In the genomic region with DNA sequence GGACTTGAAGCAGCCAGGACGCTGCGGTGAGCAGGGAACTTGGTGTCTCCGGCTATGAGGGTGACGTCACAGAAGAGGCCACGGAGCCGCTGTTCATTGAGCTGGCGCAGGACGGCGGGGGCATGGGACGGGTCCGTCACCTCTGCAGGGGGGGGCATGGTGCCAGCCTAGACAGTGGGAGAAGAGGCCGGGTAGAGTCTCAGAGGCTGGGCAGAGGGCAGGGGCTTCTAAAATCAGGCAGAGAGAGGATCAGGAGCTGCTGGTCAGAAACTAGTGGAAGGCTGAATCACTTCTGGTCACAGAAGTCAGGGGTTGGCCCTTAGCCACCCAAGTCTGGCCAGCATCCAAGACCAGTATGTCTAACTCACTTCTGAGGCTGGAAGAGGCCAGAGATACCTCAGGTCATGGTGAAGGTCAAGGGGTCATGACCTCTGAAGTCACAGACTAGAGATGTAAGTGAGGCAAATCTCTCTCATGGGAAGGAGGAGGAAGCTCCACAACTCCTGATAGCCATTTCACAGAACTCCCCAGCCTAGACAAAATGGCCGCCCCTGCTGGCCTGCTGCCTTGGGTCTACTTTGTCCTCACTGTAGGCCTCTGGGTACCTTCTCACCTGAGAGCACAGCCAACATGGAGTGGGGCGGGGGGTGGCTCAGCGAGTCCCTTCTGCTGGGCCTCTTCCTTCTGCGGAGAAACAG, we compare ENCODE assay signal across 10 cellular contexts. TPM values are rescaled to one million over a fixed set of nuclear protein-coding genes. Genes with fewer than 3 reads are reported as not detected.
DNase-seq lines count a peak whose midpoint lies in the region; ATAC-seq, FAIRE-seq and TF ChIP-seq lines count a peak whose summit lies in the region.
"Had no signal": no experiment of that assay in that cellular context is flagged by ENCODE, and none has a peak within 500 bp of the region (broad histone marks: within the 10 kb centered on the region; RNA-seq: fewer than 3 reads in every experiment).

No MANE protein-coding gene starts in this region.

- peak; percentile 21 for ATAC-seq in SK-N-SH treated with all-trans-retinoic acid at 6 μM for 48 hours
- ATAC-seq in HG02763 (IDR thresholded peaks at IDR 0.05; ENCODE audit: unreplicated experiment) = no peak

- H3K4me3 ChIP-seq in ovary = no peak overlapping the region

- peak; percentile 82 for DNase-seq in CD1c-positive myeloid dendritic cell (ENCODE audit: extremely low spot score)
- DNase-seq in fibroblast of peridontal ligament (ENCODE audit: extremely low read depth) = peak; percentile 61
- peak; percentile 74 to 86 (median 83) for DNase-seq in ovary
- DNase-seq in NCI-H1417 treated with DMSO at 0.1 percent for 48 hours (lab: John Stamatoyannopoulos, UW) = no peak
- DNase-seq in D721Med (ENCODE audit: insufficient read length, low spot score) = no peak
- DNase-seq in activated naive CD4-positive, alpha-beta T cell treated with anti-CD3 and anti-CD28 coated beads, Interleukin-2, amount 50 U/mL, for 16 hours = no peak

- no peaks in the 10 kb centered on the region for H3K36me3 ChIP-seq in ovary

- H3K9me3 ChIP-seq in ovary = no peaks in the 10 kb centered on the region

- intact Hi-C loops in ovary (cut with DNase I) = no loop called here

- no peak for TF ChIP-seq POLR2A in ovary (IDR thresholded peaks at IDR 0.05)

- H3K27ac ChIP-seq in ovary = peak overlapping the region in 1 of 2 donors; percentile 11
- H3K27ac ChIP-seq: VCaP had no signal

- no peaks in the 10 kb centered on the region for H3K27me3 ChIP-seq in ovary

- no peak for TF ChIP-seq CTCF in ovary (IDR thresholded peaks at IDR 0.05)
- TF ChIP-seq CTCF in D721Med (IDR thresholded peaks at IDR 0.05; ENCODE audit: insufficient read depth, missing control alignments) = no peak

- 73 to 76% (median 75%) methylated on average over 16 of the region's 16 CpGs for WGBS in ovary, 3 donors

- FAIRE-seq in D721Med (lab: Jason Lieb, UNC) = no peak

- peaks cover 6% of the 10 kb centered on the region for H3K4me1 ChIP-seq in ovary (ENCODE audit: insufficient read depth)

- no peak for TF ChIP-seq EP300 in ovary (IDR thresholded peaks at IDR 0.05)

TF ChIP-seq in SK-N-SH treated with all-trans-retinoic acid at 6 μM for 48 hours, 23 proteins besides CTCF, POLR2A, EP300 and RAD21:
- no peak for TF ChIP-seq TOX (CRISPR knock-in tag; IDR thresholded peaks at IDR 0.05; ENCODE audit: borderline replicate concordance)
- no peak for TF ChIP-seq OSR1 (CRISPR knock-in tag; IDR thresholded peaks at IDR 0.05)
- no peak for TF ChIP-seq RARB (CRISPR knock-in tag; IDR thresholded peaks at IDR 0.05)
- TF ChIP-seq, protein P1, sequence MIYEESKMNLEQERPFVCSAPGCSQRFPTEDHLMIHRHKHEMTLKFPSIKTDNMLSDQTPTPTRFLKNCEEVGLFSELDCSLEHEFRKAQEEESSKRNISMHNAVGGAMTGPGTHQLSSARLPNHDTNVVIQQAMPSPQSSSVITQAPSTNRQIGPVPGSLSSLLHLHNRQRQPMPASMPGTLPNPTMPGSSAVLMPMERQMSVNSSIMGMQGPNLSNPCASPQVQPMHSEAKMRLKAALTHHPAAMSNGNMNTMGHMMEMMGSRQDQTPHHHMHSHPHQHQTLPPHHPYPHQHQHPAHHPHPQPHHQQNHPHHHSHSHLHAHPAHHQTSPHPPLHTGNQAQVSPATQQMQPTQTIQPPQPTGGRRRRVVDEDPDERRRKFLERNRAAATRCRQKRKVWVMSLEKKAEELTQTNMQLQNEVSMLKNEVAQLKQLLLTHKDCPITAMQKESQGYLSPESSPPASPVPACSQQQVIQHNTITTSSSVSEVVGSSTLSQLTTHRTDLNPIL (CRISPR knock-in tag; IDR thresholded peaks at IDR 0.05; ENCODE audit: low read depth) = no peak
- TF ChIP-seq, protein P2, sequence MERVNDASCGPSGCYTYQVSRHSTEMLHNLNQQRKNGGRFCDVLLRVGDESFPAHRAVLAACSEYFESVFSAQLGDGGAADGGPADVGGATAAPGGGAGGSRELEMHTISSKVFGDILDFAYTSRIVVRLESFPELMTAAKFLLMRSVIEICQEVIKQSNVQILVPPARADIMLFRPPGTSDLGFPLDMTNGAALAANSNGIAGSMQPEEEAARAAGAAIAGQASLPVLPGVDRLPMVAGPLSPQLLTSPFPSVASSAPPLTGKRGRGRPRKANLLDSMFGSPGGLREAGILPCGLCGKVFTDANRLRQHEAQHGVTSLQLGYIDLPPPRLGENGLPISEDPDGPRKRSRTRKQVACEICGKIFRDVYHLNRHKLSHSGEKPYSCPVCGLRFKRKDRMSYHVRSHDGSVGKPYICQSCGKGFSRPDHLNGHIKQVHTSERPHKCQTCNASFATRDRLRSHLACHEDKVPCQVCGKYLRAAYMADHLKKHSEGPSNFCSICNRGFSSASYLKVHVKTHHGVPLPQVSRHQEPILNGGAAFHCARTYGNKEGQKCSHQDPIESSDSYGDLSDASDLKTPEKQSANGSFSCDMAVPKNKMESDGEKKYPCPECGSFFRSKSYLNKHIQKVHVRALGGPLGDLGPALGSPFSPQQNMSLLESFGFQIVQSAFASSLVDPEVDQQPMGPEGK (CRISPR knock-in tag; IDR thresholded peaks at IDR 0.05; ENCODE audit: borderline replicate concordance) = no peak
- TF ChIP-seq CSDC2 (CRISPR knock-in tag; IDR thresholded peaks at IDR 0.05) = no peak
- TF ChIP-seq BACH2 (CRISPR knock-in tag; IDR thresholded peaks at IDR 0.05; ENCODE audit: borderline replicate concordance) = no peak
- no peak for TF ChIP-seq ESRRG (CRISPR knock-in tag; IDR thresholded peaks at IDR 0.05)
TF ChIP-seq in SK-N-SH treated with all-trans-retinoic acid at 6 μM for 48 hours: peak in this region for 0.

RNA-seq across cellular contexts. Expression of a gene that starts 12.6 kb away (rescaled TPM):
- 100 to 1,000 TPM in 3 of 7 donors, 10 to 100 TPM in 4; 39.3 to 123 (median 85.5) TPM for total RNA-seq in ovary
- polyA plus RNA-seq in ovary = 10 to 100 TPM; 53.8 to 84.5 TPM

RNA-seq across cellular contexts. Expression of a gene that starts 14.5 kb away (rescaled TPM):
- total RNA-seq in ovary = not detected
- not detected for polyA plus RNA-seq in ovary
- total RNA-seq: HT1080 had no signal

RNA-seq across cellular contexts. Expression of a gene that starts 17.4 kb away (rescaled TPM):
- 100 to 1,000 TPM in 2 of 7 donors, 10 to 100 TPM in 5; 39.5 to 110 (median 88.2) TPM for total RNA-seq in ovary
- polyA plus RNA-seq in ovary = 10 to 100 TPM; 26.7 to 74.5 TPM

RNA-seq across cellular contexts. Expression of a gene that starts 21.9 kb away (rescaled TPM):
- 10 to 100 TPM in 2 of 7 donors, 1 to 10 TPM in 5; 3.2 to 13.5 (median 7.6) TPM for total RNA-seq in ovary
- 1 to 10 TPM; 5.9 to 7.8 TPM for polyA plus RNA-seq in ovary

RNA-seq across cellular contexts. Expression of a gene that starts 27.5 kb away (rescaled TPM):
- 1 to 10 TPM in 2 of 7 donors, under 1 TPM in 5; 0.10 to 4.2 (median 0.61) TPM for total RNA-seq in ovary
- polyA plus RNA-seq in ovary = 1 to 10 TPM in 1 of 2 donors, under 1 TPM in 1; 0.25 to 5.1 TPM

Comparison
In these comparisons a context has a peak if more than half of its experiments do, and no peak if none do; other contexts are left out.
1. DNase-seq: peak in CD1c-positive myeloid dendritic cell (single experiment), fibroblast of peridontal ligament (single experiment) and ovary (5 of 5); none in NCI-H1417 treated with DMSO at 0.1 percent for 48 hours (single experiment), D721Med (single experiment) and activated naive CD4-positive, alpha-beta T cell treated with anti-CD3 and anti-CD28 coated beads, Interleukin-2, amount 50 U/mL, for 16 hours (single experiment).